18 cellular contexts compared by ENCODE assay signal in the genomic region with DNA sequence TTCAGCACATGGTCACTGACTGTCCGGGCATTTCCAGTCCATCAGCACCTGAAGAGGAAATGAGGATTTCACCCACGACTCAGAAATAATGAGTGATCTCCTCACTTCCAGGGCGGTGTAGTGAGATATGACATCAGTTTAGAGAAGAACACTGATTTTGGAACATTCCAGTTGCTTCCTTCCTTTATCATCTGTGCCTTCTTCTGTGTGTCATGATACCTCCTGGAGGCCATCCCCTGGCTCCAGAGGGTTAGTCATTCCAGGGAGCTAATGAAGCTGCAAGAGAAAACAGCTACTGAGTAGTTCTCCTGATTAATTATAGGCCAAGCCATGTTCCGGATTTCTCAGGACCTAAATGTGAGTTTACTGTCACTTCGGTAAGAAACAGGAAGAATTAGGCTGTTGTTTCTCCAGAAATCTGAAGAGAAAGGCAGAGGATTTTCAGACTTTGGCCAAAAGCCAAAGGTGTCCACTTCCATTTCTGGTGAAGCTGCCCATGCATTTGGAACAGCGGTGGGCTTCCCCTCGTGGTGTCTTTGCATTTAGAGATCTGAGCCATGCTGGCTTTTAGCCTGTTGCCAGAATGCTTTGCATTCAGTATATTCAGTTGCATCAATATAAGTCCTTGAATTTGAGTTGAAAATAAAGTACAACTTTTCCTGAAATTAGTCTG.
A peak's percentile ranks its signal among the peaks of the same experiment; 100 is the strongest.
DNase-seq lines count a peak whose midpoint lies in the region; ATAC-seq and TF ChIP-seq lines count a peak whose summit lies in the region.
"Had no signal": no experiment of that assay in that cellular context is flagged by ENCODE, and none has a peak within 500 bp of the region (broad histone marks: within the 10 kb centered on the region; RNA-seq: fewer than 3 reads in every experiment).

No MANE protein-coding gene starts in this region.

- peak; percentile 65 for DNase-seq in M059J (ENCODE audit: low read depth)
- DNase-seq in caudate nucleus (lab: John Stamatoyannopoulos, UW), result no peak
- no peak for DNase-seq in mesothelial cell of epicardium (ENCODE audit: low spot score in 2 of 2, unreplicated experiment in 2 of 2)
- DNase-seq in natural killer cell treated with Interleukin-12 subunit alpha and Interleukin-12 subunit beta and Interleukin-15 and Interleukin-18, amount 100 ng/mL, for 72 hours (ENCODE audit: low spot score), result no peak
- no peak for DNase-seq in pons (ENCODE audit: low spot score)
- DNase-seq in GF-D8 (lab: John Stamatoyannopoulos, UW), result no peak
- DNase-seq in hepatocyte (ENCODE audit: low spot score), result no peak
- DNase-seq: activated CD4-positive, alpha-beta T cell treated with anti-CD3 and anti-CD28 coated beads for 48 hours; activated naive CD4-positive, alpha-beta T cell; aorta; colonic mucosa; NCI-H69; OCI-M1; stimulated activated CD4-positive, alpha-beta T cell treated with anti-CD3 and anti-CD28 coated beads, Interleukin-2, amount 100 ng/mL, for 24 hours; SW 1271 had no signal

- H3K27ac Mint-ChIP-seq in mesothelial cell of epicardium, result peak overlapping the region; percentile 22
- no peak overlapping the region for H3K27ac Mint-ChIP-seq in natural killer cell treated with Interleukin-12 subunit alpha and Interleukin-12 subunit beta and Interleukin-15 and Interleukin-18, amount 100 ng/mL, for 72 hours

- H2AFZ ChIP-seq in hepatocyte, result no peak overlapping the region
- H2AFZ ChIP-seq: parathyroid adenoma had no signal

- H3K27me3 ChIP-seq in BLaER1, result no peaks in the 10 kb centered on the region
- no peaks in the 10 kb centered on the region for H3K27me3 ChIP-seq in hepatocyte
- H3K27me3 ChIP-seq: colonic mucosa had no signal

- H3K4me2 ChIP-seq in BLaER1 (peak overlapping the region; percentile 35), hepatocyte (no peak overlapping the region)

- H3K9me3 Mint-ChIP-seq in mesothelial cell of epicardium, result no peaks in the 10 kb centered on the region
- no peaks in the 10 kb centered on the region for H3K9me3 Mint-ChIP-seq in natural killer cell treated with Interleukin-12 subunit alpha and Interleukin-12 subunit beta and Interleukin-15 and Interleukin-18, amount 100 ng/mL, for 72 hours

- no peaks in the 10 kb centered on the region for H3K27me3 Mint-ChIP-seq in mesothelial cell of epicardium (ENCODE audit: low read depth)
- no peaks in the 10 kb centered on the region for H3K27me3 Mint-ChIP-seq in natural killer cell treated with Interleukin-12 subunit alpha and Interleukin-12 subunit beta and Interleukin-15 and Interleukin-18, amount 100 ng/mL, for 72 hours

- TF ChIP-seq CTCF in mesothelial cell of epicardium (IDR thresholded peaks at IDR 0.05; ENCODE audit: unreplicated experiment) (no peak), hepatocyte (IDR thresholded peaks at IDR 0.05; ENCODE audit: poor library complexity) (no peak)

- H3K36me3 ChIP-seq in BLaER1 (peaks cover 81% of the 10 kb centered on the region), hepatocyte (replicated peaks; ENCODE audit: insufficient read depth, low read depth) (no peaks in the 10 kb centered on the region)

- H3K4me1 Mint-ChIP-seq in mesothelial cell of epicardium, result peaks cover 48% of the 10 kb centered on the region
- H3K4me1 Mint-ChIP-seq in natural killer cell treated with Interleukin-12 subunit alpha and Interleukin-12 subunit beta and Interleukin-15 and Interleukin-18, amount 100 ng/mL, for 72 hours (ENCODE audit: low read depth in 2 of 2), result peaks cover 2 to 26% of the 10 kb centered on the region in 2 donors

- no peak overlapping the region for H3K4me3 ChIP-seq in BLaER1
- no peak overlapping the region for H3K4me3 ChIP-seq in hepatocyte
- H3K4me3 ChIP-seq: colonic mucosa, GM12878 had no signal

- peaks cover 73% of the 10 kb centered on the region for H3K4me1 ChIP-seq in BLaER1
- peaks cover 20% of the 10 kb centered on the region for H3K4me1 ChIP-seq in hepatocyte (ENCODE audit: insufficient read depth)
- H3K4me1 ChIP-seq: colonic mucosa, parathyroid adenoma had no signal

- no peak overlapping the region for H3K4me3 Mint-ChIP-seq in mesothelial cell of epicardium
- H3K4me3 Mint-ChIP-seq in natural killer cell treated with Interleukin-12 subunit alpha and Interleukin-12 subunit beta and Interleukin-15 and Interleukin-18, amount 100 ng/mL, for 72 hours, result no peak overlapping the region

- H3K79me2 ChIP-seq in hepatocyte, result no peaks in the 10 kb centered on the region
- H3K79me2 ChIP-seq: parathyroid adenoma had no signal

- H3K9ac ChIP-seq in BLaER1, result no peak overlapping the region
- H3K9ac ChIP-seq: parathyroid adenoma had no signal

- H3K27ac ChIP-seq in BLaER1 (no peak overlapping the region), caudate nucleus (ENCODE audit: low read depth, low read length) (peak overlapping the region; percentile 33), hepatocyte (no peak overlapping the region)
- H3K27ac ChIP-seq: colonic mucosa, parathyroid adenoma had no signal

- no peaks in the 10 kb centered on the region for H3K9me2 ChIP-seq in hepatocyte (replicated peaks; ENCODE audit: insufficient read depth)

- ATAC-seq in natural killer cell treated with Interleukin-12 subunit alpha and Interleukin-12 subunit beta and Interleukin-15 and Interleukin-18, amount 100 ng/mL, for 72 hours, result no peak
- ATAC-seq: GM12878 had no signal

- peaks cover 36% of the 10 kb centered on the region for H3K36me3 Mint-ChIP-seq in mesothelial cell of epicardium
- H3K36me3 Mint-ChIP-seq in natural killer cell treated with Interleukin-12 subunit alpha and Interleukin-12 subunit beta and Interleukin-15 and Interleukin-18, amount 100 ng/mL, for 72 hours, result no peaks in the 10 kb centered on the region

- peaks cover 26% of the 10 kb centered on the region; the same call in 1 of the 2 replicates for H4K20me1 ChIP-seq in BLaER1
- H4K20me1 ChIP-seq in hepatocyte (ENCODE audit: insufficient read depth, poor library complexity, severe bottlenecking), result no peaks in the 10 kb centered on the region

- 83% methylated on average over 7 of the region's 7 CpGs for WGBS in hepatocyte (ENCODE audit: low lambda C conversion rate, missing lambda C conversion rate)

- H3K9me3 ChIP-seq in BLaER1, result no peaks in the 10 kb centered on the region
- H3K9me3 ChIP-seq in hepatocyte (ENCODE audit: low read depth), result no peaks in the 10 kb centered on the region
- H3K9me3 ChIP-seq: colonic mucosa had no signal
